Comparison of ENCODE assay signal across 25 cellular contexts in the genomic region with DNA sequence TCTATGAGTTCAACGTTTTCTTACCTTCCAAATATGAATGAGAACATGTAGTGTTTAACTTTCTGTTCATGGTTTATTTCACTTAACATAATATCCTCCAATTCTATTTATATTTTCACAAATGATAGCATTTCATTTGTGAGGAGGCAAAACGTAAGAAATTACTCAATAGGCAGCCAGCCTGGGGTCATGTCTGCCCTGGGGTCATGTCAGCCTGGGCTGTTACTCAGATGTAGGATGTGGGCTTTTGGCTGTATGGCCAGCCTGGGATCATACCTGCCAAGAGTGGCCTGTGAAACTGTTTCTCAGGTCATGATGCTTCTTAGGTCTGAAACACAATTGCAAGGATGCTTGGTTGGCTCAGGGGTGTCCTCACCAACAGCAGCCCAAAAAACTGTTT.
"Had no signal": no experiment of that assay in that cellular context is flagged by ENCODE, and none has a peak within 500 bp of the region (broad histone marks: within the 10 kb centered on the region; RNA-seq: fewer than 3 reads in every experiment).

No MANE protein-coding gene starts in this region.

- H3K27ac ChIP-seq: colonic mucosa, coronary artery, dorsolateral prefrontal cortex, epithelial cell of prostate, esophagus muscularis mucosa, esophagus squamous epithelium, foreskin keratinocyte, gastrocnemius medialis, gastroesophageal sphincter, heart left ventricle, heart right ventricle had no signal

- H3K27me3 ChIP-seq: colonic mucosa, esophagus muscularis mucosa, esophagus squamous epithelium, foreskin keratinocyte, gastrocnemius medialis, gastroesophageal sphincter, heart left ventricle, heart right ventricle had no signal

- H3K4me3 ChIP-seq: colonic mucosa, coronary artery, dorsolateral prefrontal cortex, esophagus muscularis mucosa, esophagus squamous epithelium, gastrocnemius medialis, gastroesophageal sphincter, heart left ventricle, heart right ventricle had no signal

- H3K9me3 Mint-ChIP-seq: dendritic cell treated with granulocyte-macrophage colony-stimulating factor and Interleukin-4, amounts not matched to agents 40 ng/mL and 50 ng/mL, for 4 days; effector memory CD8-positive, alpha-beta T cell had no signal

- H3K36me3 ChIP-seq: colonic mucosa, esophagus muscularis mucosa, esophagus squamous epithelium, gastrocnemius medialis, gastroesophageal sphincter, heart left ventricle, heart right ventricle had no signal

- H3K4me1 ChIP-seq: colonic mucosa, esophagus muscularis mucosa, esophagus squamous epithelium, foreskin keratinocyte, gastrocnemius medialis, gastroesophageal sphincter, heart left ventricle, heart right ventricle had no signal

- H3K4me3 Mint-ChIP-seq: dendritic cell treated with granulocyte-macrophage colony-stimulating factor and Interleukin-4, amounts not matched to agents 40 ng/mL and 50 ng/mL, for 4 days; effector memory CD8-positive, alpha-beta T cell; endodermal cell had no signal

- DNase-seq: colonic mucosa; cortex of kidney; dermis blood vessel endothelial cell; dorsolateral prefrontal cortex; effector CD4-positive, alpha-beta T cell; effector CD8-positive, alpha-beta T cell; effector memory CD4-positive, alpha-beta T cell; effector memory CD8-positive, alpha-beta T cell; endodermal cell; erythroblast; esophagus squamous epithelium; foreskin fibroblast; foreskin keratinocyte; foreskin melanocyte; gastrocnemius medialis; glutamatergic neuron; head of caudate nucleus; heart left ventricle; heart right ventricle had no signal

- H3K27ac Mint-ChIP-seq: dendritic cell treated with granulocyte-macrophage colony-stimulating factor and Interleukin-4, amounts not matched to agents 40 ng/mL and 50 ng/mL, for 4 days; effector memory CD8-positive, alpha-beta T cell; endodermal cell had no signal

- ATAC-seq: effector memory CD8-positive, alpha-beta T cell; esophagus mucosa; foreskin keratinocyte; gastrocnemius medialis; gastroesophageal sphincter; heart right ventricle had no signal

- H3K4me1 Mint-ChIP-seq: endodermal cell had no signal

- H3K9me3 ChIP-seq: colonic mucosa, esophagus muscularis mucosa, esophagus squamous epithelium, gastrocnemius medialis, gastroesophageal sphincter had no signal
